ENCODE assay signal across 8 cellular contexts in the genomic region with DNA sequence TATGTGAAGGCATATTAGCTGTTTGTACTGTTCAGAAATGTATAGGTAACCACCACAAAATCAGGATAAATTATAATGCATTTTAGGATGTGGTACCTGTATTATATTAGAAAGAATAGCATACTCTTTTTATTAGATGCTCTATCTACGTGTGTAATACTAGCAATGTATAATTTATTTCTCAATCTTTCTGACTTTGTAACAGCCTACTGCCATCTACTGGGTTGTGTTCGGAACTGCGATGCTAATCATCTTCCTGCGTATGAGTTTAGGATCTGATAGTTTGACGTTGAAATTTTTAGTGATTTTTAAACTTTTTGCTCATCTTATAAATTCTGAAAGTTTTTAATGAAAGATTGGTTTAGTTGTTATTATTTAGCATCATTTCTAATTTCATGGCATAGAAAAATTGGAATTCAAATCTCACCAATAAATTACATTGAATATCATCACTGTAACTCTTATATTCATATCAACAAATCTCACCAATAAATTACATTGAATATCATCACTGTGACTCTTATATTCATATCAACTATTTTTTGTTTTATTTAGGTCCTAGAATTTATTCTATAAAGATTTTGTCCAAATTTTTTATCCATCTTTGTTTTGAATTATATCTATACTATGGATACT.
A peak's percentile ranks its signal among the peaks of the same experiment; 100 is the strongest.
DNase-seq lines count a peak whose midpoint lies in the region; ATAC-seq, FAIRE-seq and TF ChIP-seq lines count a peak whose summit lies in the region.

No MANE protein-coding gene starts in this region.

- H3K27me3 ChIP-seq in KMS-11 (ENCODE audit: insufficient read depth, low read depth), result no peaks in the 10 kb centered on the region
- no peaks in the 10 kb centered on the region for H3K27me3 ChIP-seq in adrenal gland

- no peak overlapping the region for H3K4me2 ChIP-seq in KMS-11

- no peaks in the 10 kb centered on the region for H3K27me3 Mint-ChIP-seq in stimulated activated memory B cell treated with anti-CD40 and anti-IgM and Interleukin-4, amounts not matched to agents 10 μg/mL and 1 μg/mL and 100 μg/mL, for 72 hours

- H3K4me3 ChIP-seq in KMS-11 (IDR thresholded peaks at IDR 0.05; ENCODE audit: insufficient read depth, low read depth, low read length) (no peak overlapping the region), adrenal gland (no peak overlapping the region)

- peak; percentile 63 for TF ChIP-seq CTCF in KMS-11 (conservative IDR thresholded peaks at IDR 0.05; ENCODE audit: low read depth, low read length)
- peak; percentile 27 to 61 (median 44) for TF ChIP-seq CTCF in adrenal gland (IDR thresholded peaks at IDR 0.05)

- no peaks in the 10 kb centered on the region for H3K79me2 ChIP-seq in KMS-11 (ENCODE audit: insufficient read depth, low read depth)

- no peak overlapping the region for H3K9ac ChIP-seq in KMS-11

- WGBS in adrenal gland, 4 donors, result 3 to 6% (median 4%) methylated on average over 5 of the region's 5 CpGs

- no peaks in the 10 kb centered on the region for H3K9me3 ChIP-seq in adrenal gland (replicated peaks in 1 of 3)

- FAIRE-seq in islet of Langerhans (lab: Jason Lieb, UNC), result peak; percentile 97

- H3K27ac ChIP-seq in KMS-11 (no peak overlapping the region), adrenal gland (no peak overlapping the region)

- no peak for TF ChIP-seq POLR2A in adrenal gland (IDR thresholded peaks at IDR 0.05)

- no peak overlapping the region for H3K4me3 Mint-ChIP-seq in stimulated activated memory B cell treated with anti-CD40 and anti-IgM and Interleukin-4, amounts not matched to agents 10 μg/mL and 1 μg/mL and 100 μg/mL, for 72 hours

- H3K36me3 ChIP-seq in KMS-11 (ENCODE audit: insufficient read depth), result no peaks in the 10 kb centered on the region
- H3K36me3 ChIP-seq in adrenal gland (replicated peaks in 1 of 2), result no peaks in the 10 kb centered on the region

- H3K9me3 Mint-ChIP-seq in stimulated activated memory B cell treated with anti-CD40 and anti-IgM and Interleukin-4, amounts not matched to agents 10 μg/mL and 1 μg/mL and 100 μg/mL, for 72 hours, result peaks cover 3% of the 10 kb centered on the region

- H4K20me1 ChIP-seq in KMS-11 (ENCODE audit: insufficient read depth), result no peaks in the 10 kb centered on the region

- no peak overlapping the region for H3K27ac Mint-ChIP-seq in stimulated activated memory B cell treated with anti-CD40 and anti-IgM and Interleukin-4, amounts not matched to agents 10 μg/mL and 1 μg/mL and 100 μg/mL, for 72 hours

- H3K4me1 ChIP-seq in KMS-11 (ENCODE audit: low read depth, poor library complexity, severe bottlenecking) (no peaks in the 10 kb centered on the region), adrenal gland (replicated peaks in 1 of 2) (no peaks in the 10 kb centered on the region)

- H3K36me3 Mint-ChIP-seq in stimulated activated memory B cell treated with anti-CD40 and anti-IgM and Interleukin-4, amounts not matched to agents 10 μg/mL and 1 μg/mL and 100 μg/mL, for 72 hours, result no peaks in the 10 kb centered on the region

- intact Hi-C loops in adrenal gland (cut with DNase I) (no loop called here), posterior vena cava (cut with DNase I) (no loop called here)

- DNase-seq in NCI-H2171 treated with DMSO at 0.1 percent for 48 hours (lab: John Stamatoyannopoulos, UW), result peak; percentile 45
- DNase-seq in NCI-H2171 (lab: John Stamatoyannopoulos, UW), result no peak
- peak in 4 of 7 donors; percentile 6 to 52 (median 16) for DNase-seq in adrenal gland
- no peak for DNase-seq in posterior vena cava (ENCODE audit: low spot score)
- DNase-seq in KG1 (lab: John Stamatoyannopoulos, UW), result no peak

- ATAC-seq in stimulated activated memory B cell treated with anti-CD40 and anti-IgM and Interleukin-4, amounts not matched to agents 10 μg/mL and 1 μg/mL and 100 μg/mL, for 72 hours, result no peak

- H3K4me1 Mint-ChIP-seq in stimulated activated memory B cell treated with anti-CD40 and anti-IgM and Interleukin-4, amounts not matched to agents 10 μg/mL and 1 μg/mL and 100 μg/mL, for 72 hours, result no peaks in the 10 kb centered on the region

- H2AFZ ChIP-seq in KMS-11 (ENCODE audit: low read depth), result no peak overlapping the region

Comparison
In these comparisons a context has a peak if more than half of its experiments do, and no peak if none do; other contexts are left out.
1. DNase-seq: peak in NCI-H2171 treated with DMSO at 0.1 percent for 48 hours (single experiment) and adrenal gland (4 of 7); none in NCI-H2171 (single experiment), posterior vena cava (single experiment) and KG1 (single experiment).